Comparison of ENCODE assay signal across 1 cellular context in genomic region chr22:32617271-32617670, GRCh38.
TF ChIP-seq lines count a peak whose summit lies in the region.

No MANE protein-coding gene starts in this region.

TF ChIP-seq in IMR-90, 13 proteins besides CTCF, POLR2A, EP300 and RAD21 (continued from another document):
- peak; percentile 74 for TF ChIP-seq FOS (IDR thresholded peaks at IDR 0.05; ENCODE audit: low read depth, low read length)
